8 cellular contexts compared by ENCODE assay signal in genomic region chr4:142404191-142404611, GRCh38.
A peak's percentile ranks its signal among the peaks of the same experiment; 100 is the strongest.
DNase-seq lines count a peak whose midpoint lies in the region; ATAC-seq and TF ChIP-seq lines count a peak whose summit lies in the region.

No MANE protein-coding gene starts in this region.

- peak; percentile 88 to 94 (median 91) for ATAC-seq in psoas muscle

- H3K27me3 Mint-ChIP-seq in CD8-positive, alpha-beta memory T cell: no peaks in the 10 kb centered on the region

- H3K36me3 Mint-ChIP-seq in CD8-positive, alpha-beta memory T cell: peaks cover 4 to 15% (median 7%) of the 10 kb centered on the region in 3 donors

- CTCF ChIA-PET in CD8-positive, alpha-beta memory T cell (lab: Charles Lee): interaction anchor here (1.0 to 10.6 kb wide), 2 partner anchors 25 to 50 kb away, joined by 3 to 64 read pairs; no protein-coding TSS in a partner anchor

- H3K27me3 ChIP-seq in CD8-positive, alpha-beta memory T cell (ENCODE audit: insufficient read depth, low read length, poor library complexity, severe bottlenecking): no peaks in the 10 kb centered on the region
- H3K27me3 ChIP-seq in effector memory CD4-positive, alpha-beta T cell (replicated peaks; ENCODE audit: control insufficient read depth, insufficient read depth, low read length, poor library complexity, severe bottlenecking): no peaks in the 10 kb centered on the region
- H3K27me3 ChIP-seq in psoas muscle (ENCODE audit: insufficient read depth in 3 of 3, low read length in 2 of 3) (no peaks in the 10 kb centered on the region), HAP-1 (ENCODE audit: low read depth) (no peaks in the 10 kb centered on the region; the same call in 1 of the 2 replicates)

- peaks cover 64 to 73% (median 71%) of the 10 kb centered on the region in 3 donors for H3K4me1 Mint-ChIP-seq in CD8-positive, alpha-beta memory T cell

- in situ Hi-C loops in SK-MEL-5 (cut with HindIII; ENCODE audit: low pct_unique_long_range_greater_than_20kb, low sequenced_read_pairs) (no loop called here), HAP-1 (cut with MboI; ENCODE audit: low sequenced_read_pairs) (no loop called here)

- H3K4me3 ChIP-seq in CD8-positive, alpha-beta memory T cell (ENCODE audit: low read length): peak overlapping the region; percentile 71
- H3K4me3 ChIP-seq in effector memory CD4-positive, alpha-beta T cell (ENCODE audit: insufficient read depth, low read depth, low read length, poor library complexity, severe bottlenecking): peak overlapping the region; percentile 59
- H3K4me3 ChIP-seq in psoas muscle (peak overlapping the region; percentile 65), HAP-1 (no peak overlapping the region)

- 10 to 20% (median 13%) methylated on average over 3 of the region's 3 CpGs for WGBS in psoas muscle, 3 donors

- peak overlapping the region; percentile 75 to 98 (median 95) for H3K27ac Mint-ChIP-seq in CD8-positive, alpha-beta memory T cell

- H3K27ac ChIP-seq in CD8-positive, alpha-beta memory T cell (ENCODE audit: low read depth, low read length): peak overlapping the region; percentile 7
- peak overlapping the region; percentile 76 for H3K27ac ChIP-seq in effector memory CD4-positive, alpha-beta T cell (ENCODE audit: insufficient read depth, low read length, poor library complexity, severe bottlenecking)
- H3K27ac ChIP-seq in psoas muscle: peak overlapping the region; percentile 80

- no peaks in the 10 kb centered on the region for H3K9me3 Mint-ChIP-seq in CD8-positive, alpha-beta memory T cell

- intact Hi-C loops in psoas muscle (cut with DNase I): no loop called here

- peaks cover 59% of the 10 kb centered on the region for H3K4me1 ChIP-seq in CD8-positive, alpha-beta memory T cell (ENCODE audit: insufficient read depth, low read length)
- peaks cover 17% of the 10 kb centered on the region for H3K4me1 ChIP-seq in effector memory CD4-positive, alpha-beta T cell (ENCODE audit: control insufficient read depth, insufficient read depth, low read length, poor library complexity, severe bottlenecking)
- H3K4me1 ChIP-seq in psoas muscle (peaks cover 49% of the 10 kb centered on the region), HAP-1 (peaks cover 11% of the 10 kb centered on the region)

- DNase-seq in CD8-positive, alpha-beta memory T cell: peak in 1 of 5 donors; percentile 22
- peak; percentile 51 for DNase-seq in SK-MEL-5 (ENCODE audit: low read depth, low spot score)
- peak in 1 of 3 donors; percentile 22 for DNase-seq in effector memory CD4-positive, alpha-beta T cell
- peak; percentile 33 to 69 for DNase-seq in psoas muscle
- no peak for DNase-seq in ecto neural progenitor cell (ENCODE audit: low spot score)
- DNase-seq in SK-N-DZ (ENCODE audit: low spot score): no peak
- no peak for DNase-seq in NCI-H1417 (lab: John Stamatoyannopoulos, UW)
- DNase-seq in HAP-1 (ENCODE audit: low spot score in 2 of 2): no peak

- TF ChIP-seq CTCF in psoas muscle (IDR thresholded peaks at IDR 0.05): no peak

- POLR2A ChIA-PET in CD8-positive, alpha-beta memory T cell (lab: Charles Lee): interaction anchor here (1.3 kb wide), 1 partner anchor 49 kb away, joined by 5 read pairs; no protein-coding TSS in a partner anchor

- no peaks in the 10 kb centered on the region for H3K36me3 ChIP-seq in CD8-positive, alpha-beta memory T cell (ENCODE audit: insufficient read depth, low read length)
- no peaks in the 10 kb centered on the region for H3K36me3 ChIP-seq in effector memory CD4-positive, alpha-beta T cell (ENCODE audit: control insufficient read depth, insufficient read depth, low read length)
- H3K36me3 ChIP-seq in psoas muscle (ENCODE audit: insufficient read depth in 1 of 2, low read depth in 1 of 2): no peaks in the 10 kb centered on the region
- no peaks in the 10 kb centered on the region for H3K36me3 ChIP-seq in HAP-1 (replicated peaks)

- H3K4me3 Mint-ChIP-seq in CD8-positive, alpha-beta memory T cell: peak overlapping the region; percentile 93 to 100 (median 98)

- H3K9me3 ChIP-seq in CD8-positive, alpha-beta memory T cell (ENCODE audit: low read length): no peaks in the 10 kb centered on the region
- no peaks in the 10 kb centered on the region for H3K9me3 ChIP-seq in effector memory CD4-positive, alpha-beta T cell (ENCODE audit: control insufficient read depth, low read length)
- H3K9me3 ChIP-seq in psoas muscle (no peaks in the 10 kb centered on the region), HAP-1 (no peaks in the 10 kb centered on the region)

Comparison
In these comparisons a context has a peak if more than half of its experiments do, and no peak if none do; other contexts are left out.
1. DNase-seq: peak in SK-MEL-5 (single experiment) and psoas muscle (2 of 2); none in ecto neural progenitor cell (single experiment), SK-N-DZ (single experiment), NCI-H1417 (0 of 3) and HAP-1 (0 of 2).
2. H3K27ac ChIP-seq: peak in every context shown above with its lines; median percentile 80 in psoas muscle; 76 in effector memory CD4-positive, alpha-beta T cell; 7 in CD8-positive, alpha-beta memory T cell.